ENCODE assay signal across 22 cellular contexts in genomic region chr5:9681706-9682105, GRCh38. TPM values are rescaled to one million over a fixed set of nuclear protein-coding genes. Genes with fewer than 3 reads are reported as not detected.
"Had no signal": no experiment of that assay in that cellular context is flagged by ENCODE, and none has a peak within 500 bp of the region (broad histone marks: within the 10 kb centered on the region; RNA-seq: fewer than 3 reads in every experiment).

No MANE protein-coding gene starts in this region.

- H3K27me3 ChIP-seq: hepatocyte, neural progenitor cell, ovary, right atrium auricular region, sigmoid colon had no signal

- ATAC-seq: effector memory CD8-positive, alpha-beta T cell; left cardiac atrium; left ventricle myocardium superior; natural killer cell treated with Interleukin-12 subunit alpha and Interleukin-12 subunit beta and Interleukin-15 and Interleukin-18, amount 100 ng/mL, for 72 hours had no signal

- H3K4me1 ChIP-seq: neural progenitor cell, right atrium auricular region had no signal

- H3K4me3 ChIP-seq: hepatocyte, lung, neural progenitor cell, ovary, right atrium auricular region, sigmoid colon, skin epidermis had no signal

- H3K36me3 ChIP-seq: neural progenitor cell, ovary, right atrium auricular region, sigmoid colon had no signal

- H3K27ac ChIP-seq: hepatocyte, neural progenitor cell, ovary, right atrium auricular region, sigmoid colon, skin epidermis had no signal

- FAIRE-seq: kidney had no signal

- H3K9me3 ChIP-seq: ovary, sigmoid colon had no signal

- DNase-seq: effector memory CD8-positive, alpha-beta T cell; foreskin melanocyte; head of caudate nucleus; kidney; left cardiac atrium; left ventricle myocardium superior; mesenchymal stem cell; midbrain; nucleus accumbens; ovary; sigmoid colon; stimulated activated CD4-positive, alpha-beta T cell treated with anti-CD3 and anti-CD28 coated beads, Interleukin-12 subunit alpha, Interleukin-12 subunit beta, amount 100 ng/mL, for 4 hours; stimulated activated CD4-positive, alpha-beta T cell treated with anti-CD3 and anti-CD28 coated beads, Interleukin-2, amount 100 ng/mL, for 48 hours; stimulated activated naive CD4-positive, alpha-beta T cell treated with Interleukin-2 at 50 U/mL for 16 hours; trophoblast cell had no signal

RNA-seq across cellular contexts. Expression of gene TAS2R1, which starts 51.6 kb away (rescaled TPM):
- polyA plus RNA-seq: hepatocyte, lung, ovary, sigmoid colon, urinary bladder had no signal
